ENCODE assay signal across 29 cellular contexts in genomic region chr5:146766013-146766412, GRCh38.
"Had no signal": no experiment of that assay in that cellular context is flagged by ENCODE, and none has a peak within 500 bp of the region (broad histone marks: within the 10 kb centered on the region; RNA-seq: fewer than 3 reads in every experiment).

No MANE protein-coding gene starts in this region.

- H3K27me3 Mint-ChIP-seq: activated CD4-positive, alpha-beta T cell treated with anti-CD3 and anti-CD28 coated beads, Interleukin-2, amount 10 ng/mL, durations not matched to agents 24 days and 14 days; activated CD8-positive, alpha-beta memory T cell treated with anti-CD3 and anti-CD28 coated beads, Interleukin-2, amount 10 ng/mL, durations not matched to agents 7 days and 5 days; activated naive CD4-positive, alpha-beta T cell treated with anti-CD3 and anti-CD28 coated beads, Interleukin-2, amount 50 U/mL, for 24 hours; activated T-cell treated with anti-CD3 and anti-CD28 coated beads, Interleukin-2, amount 50 U/mL, for 24 hours had no signal

- H3K27me3 ChIP-seq: brain microvascular endothelial cell, cardiac muscle cell had no signal

- H3K4me3 Mint-ChIP-seq: activated B cell treated with CpG ODN at 0.5 μM for 24 hours; activated CD4-positive, alpha-beta T cell treated with anti-CD3 and anti-CD28 coated beads, Interleukin-2, amount 10 ng/mL, durations not matched to agents 24 days and 14 days; activated CD8-positive, alpha-beta memory T cell treated with anti-CD3 and anti-CD28 coated beads, Interleukin-2, amount 10 ng/mL, durations not matched to agents 7 days and 5 days; activated naive CD4-positive, alpha-beta T cell treated with anti-CD3 and anti-CD28 coated beads, Interleukin-2, amount 50 U/mL, for 24 hours; activated T-cell treated with anti-CD3 and anti-CD28 coated beads, Interleukin-2, amount 50 U/mL, for 24 hours; activated T-helper 1 cell treated with anti-CD3 and anti-CD28 coated beads, Interleukin-12 subunit alpha, Interleukin-12 subunit beta, Interleukin-2, Interleukin-4 antibody, amounts not matched to agents 30 ng/mL and 10 ng/mL and 1 ng/mL, durations not matched to agents 14 hours and 24 hours and 36 hours; T-helper 1 cell treated with Interleukin-12 subunit alpha and Interleukin-12 subunit beta and Interleukin-4 antibody, amounts not matched to agents 30 μg/mL and 1 μg/mL, for 36 hours had no signal

- H3K27ac Mint-ChIP-seq: activated B cell treated with CpG ODN at 0.5 μM for 24 hours; activated CD4-positive, alpha-beta T cell treated with anti-CD3 and anti-CD28 coated beads, Interleukin-2, amount 10 ng/mL, durations not matched to agents 24 days and 14 days; activated naive CD4-positive, alpha-beta T cell treated with anti-CD3 and anti-CD28 coated beads, Interleukin-2, amount 50 U/mL, for 24 hours; activated T-cell treated with anti-CD3 and anti-CD28 coated beads, Interleukin-2, amount 50 U/mL, for 24 hours; activated T-helper 1 cell treated with anti-CD3 and anti-CD28 coated beads, Interleukin-12 subunit alpha, Interleukin-12 subunit beta, Interleukin-2, Interleukin-4 antibody, amounts not matched to agents 30 ng/mL and 10 ng/mL and 1 ng/mL, durations not matched to agents 14 hours and 24 hours and 36 hours; T-helper 1 cell treated with Interleukin-12 subunit alpha and Interleukin-12 subunit beta and Interleukin-4 antibody, amounts not matched to agents 30 μg/mL and 1 μg/mL, for 36 hours had no signal

- H3K36me3 ChIP-seq: brain microvascular endothelial cell, cardiac muscle cell had no signal

- H3K36me3 Mint-ChIP-seq: activated naive CD4-positive, alpha-beta T cell treated with anti-CD3 and anti-CD28 coated beads, Interleukin-2, amount 50 U/mL, for 24 hours had no signal

- ATAC-seq: Panc1, Right ventricle myocardium inferior had no signal

- H3K9me3 Mint-ChIP-seq: activated B cell treated with CpG ODN at 0.5 μM for 24 hours; activated CD4-positive, alpha-beta T cell treated with anti-CD3 and anti-CD28 coated beads, Interleukin-2, amount 10 ng/mL, durations not matched to agents 24 days and 14 days; activated naive CD4-positive, alpha-beta T cell treated with anti-CD3 and anti-CD28 coated beads, Interleukin-2, amount 50 U/mL, for 24 hours; activated T-cell treated with anti-CD3 and anti-CD28 coated beads, Interleukin-2, amount 50 U/mL, for 24 hours; activated T-helper 1 cell treated with anti-CD3 and anti-CD28 coated beads, Interleukin-12 subunit alpha, Interleukin-12 subunit beta, Interleukin-2, Interleukin-4 antibody, amounts not matched to agents 30 ng/mL and 10 ng/mL and 1 ng/mL, durations not matched to agents 14 hours and 24 hours and 36 hours; T-helper 1 cell treated with Interleukin-12 subunit alpha and Interleukin-12 subunit beta and Interleukin-4 antibody, amounts not matched to agents 30 μg/mL and 1 μg/mL, for 36 hours had no signal

- H3K4me1 Mint-ChIP-seq: activated B cell treated with CpG ODN at 0.5 μM for 24 hours had no signal

- H3K4me3 ChIP-seq: cardiac muscle cell, SK-N-MC had no signal

- H3K27ac ChIP-seq: brain microvascular endothelial cell, cardiac muscle cell, SK-N-MC had no signal

- DNase-seq: activated B cell treated with CpG ODN at 0.5 μM for 24 hours; activated CD4-positive, alpha-beta T cell treated with anti-CD3 and anti-CD28 coated beads for 1 hour; activated CD4-positive, alpha-beta T cell treated with anti-CD3 and anti-CD28 coated beads, Interleukin-2, amount 10 ng/mL, durations not matched to agents 24 days and 14 days; activated CD4-positive, alpha-beta T cell treated with anti-CD3 and anti-CD28 coated beads, Interleukin-2, amount 50 U/mL, for 48 hours; activated CD8-positive, alpha-beta memory T cell treated with anti-CD3 and anti-CD28 coated beads, Interleukin-2, amount 10 ng/mL, durations not matched to agents 7 days and 5 days; activated effector memory CD4-positive, alpha-beta T cell treated with Interleukin-2 at 50 U/mL for 16 hours; activated naive CD4-positive, alpha-beta T cell; activated T-cell treated with anti-CD3 and anti-CD28 coated beads, Interleukin-2, amount 50 U/mL, for 24 hours; aorta; brain microvascular endothelial cell; cerebellar nuclear complex; Karpas-422; NCI-H1105 treated with DMSO at 0.1 percent for 48 hours; NCI-H1436 treated with DMSO at 0.1 percent for 48 hours; NCI-H187; NCI-H2081; NCI-H510A treated with DMSO at 0.1 percent for 48 hours; NCI-H69; NK-92 treated with Interleukin-12 subunit alpha and Interleukin-12 subunit beta, amount 100 ng/mL, for 24 hours; OCI-M1; RPMI8226; SW 1271 had no signal
